2 cellular contexts compared by ENCODE assay signal in genomic region chr5:57551974-57552537, GRCh38.
A peak's percentile ranks its signal among the peaks of the same experiment; 100 is the strongest.
TF ChIP-seq lines count a peak whose summit lies in the region.

No MANE protein-coding gene starts in this region.

TF ChIP-seq in IMR-90, 13 proteins besides CTCF, POLR2A, EP300 and RAD21:
- 0 out of 2 replicates have a peak, but pooled peaks have one; percentile 31 for TF ChIP-seq MAFK (IDR thresholded peaks at IDR 0.05; ENCODE audit: low read depth, low read length)
- no peak for TF ChIP-seq MXI1 (IDR thresholded peaks at IDR 0.05; ENCODE audit: borderline replicate concordance, low read depth, low read length)

TF ChIP-seq in GM12878, 131 proteins besides CTCF, POLR2A, EP300 and RAD21:
- TF ChIP-seq ZNF207 (IDR thresholded peaks at IDR 0.05; ENCODE audit: borderline replicate concordance): no peak
- no peak for TF ChIP-seq SMAD5 (IDR thresholded peaks at IDR 0.05; ENCODE audit: low read depth)
- TF ChIP-seq ZNF24 (IDR thresholded peaks at IDR 0.05): no peak
- no peak for TF ChIP-seq ZZZ3 (IDR thresholded peaks at IDR 0.05; ENCODE audit: control insufficient read depth, insufficient read length, low read depth)
- TF ChIP-seq E2F8 (IDR thresholded peaks at IDR 0.05; ENCODE audit: low read depth, partially characterized antibody): no peak
- no peak for TF ChIP-seq POLR2AphosphoS5 (IDR thresholded peaks at IDR 0.05; ENCODE audit: low read length)
- TF ChIP-seq TAF1 (IDR thresholded peaks at IDR 0.05; ENCODE audit: borderline replicate concordance, low read depth, low read length): no peak
- TF ChIP-seq BMI1 (IDR thresholded peaks at IDR 0.05; ENCODE audit: borderline replicate concordance): no peak
- no peak for TF ChIP-seq ZBED1 (IDR thresholded peaks at IDR 0.05; ENCODE audit: borderline replicate concordance)
- no peak for TF ChIP-seq MYC (IDR thresholded peaks at IDR 0.05; ENCODE audit: insufficient read depth, insufficient read length, insufficient replicate concordance, low read length, severe bottlenecking)
- TF ChIP-seq ZNF687 (IDR thresholded peaks at IDR 0.05): no peak
- no peak for TF ChIP-seq GATAD2B (conservative IDR thresholded peaks at IDR 0.05; ENCODE audit: low read depth)
- TF ChIP-seq BACH1 (IDR thresholded peaks at IDR 0.05; ENCODE audit: borderline replicate concordance): no peak
- TF ChIP-seq ZBTB40 (IDR thresholded peaks at IDR 0.05; ENCODE audit: borderline replicate concordance): no peak
- no peak for TF ChIP-seq CREM (IDR thresholded peaks at IDR 0.05; ENCODE audit: low read depth)
- no peak for TF ChIP-seq IRF5 (IDR thresholded peaks at IDR 0.05; ENCODE audit: borderline replicate concordance)
- no peak for TF ChIP-seq CHD4 (IDR thresholded peaks at IDR 0.05)
- no peak for TF ChIP-seq JUNB (IDR thresholded peaks at IDR 0.05)
- TF ChIP-seq SRF (IDR thresholded peaks at IDR 0.05; ENCODE audit: low read depth in 2 of 2, low read length in 2 of 2): no peak
- TF ChIP-seq YY1 (IDR thresholded peaks at IDR 0.05; ENCODE audit: low read depth, low read length): no peak
TF ChIP-seq in GM12878: peak in this region for 0.
